Comparison of ENCODE assay signal across 8 cellular contexts in the genomic region with DNA sequence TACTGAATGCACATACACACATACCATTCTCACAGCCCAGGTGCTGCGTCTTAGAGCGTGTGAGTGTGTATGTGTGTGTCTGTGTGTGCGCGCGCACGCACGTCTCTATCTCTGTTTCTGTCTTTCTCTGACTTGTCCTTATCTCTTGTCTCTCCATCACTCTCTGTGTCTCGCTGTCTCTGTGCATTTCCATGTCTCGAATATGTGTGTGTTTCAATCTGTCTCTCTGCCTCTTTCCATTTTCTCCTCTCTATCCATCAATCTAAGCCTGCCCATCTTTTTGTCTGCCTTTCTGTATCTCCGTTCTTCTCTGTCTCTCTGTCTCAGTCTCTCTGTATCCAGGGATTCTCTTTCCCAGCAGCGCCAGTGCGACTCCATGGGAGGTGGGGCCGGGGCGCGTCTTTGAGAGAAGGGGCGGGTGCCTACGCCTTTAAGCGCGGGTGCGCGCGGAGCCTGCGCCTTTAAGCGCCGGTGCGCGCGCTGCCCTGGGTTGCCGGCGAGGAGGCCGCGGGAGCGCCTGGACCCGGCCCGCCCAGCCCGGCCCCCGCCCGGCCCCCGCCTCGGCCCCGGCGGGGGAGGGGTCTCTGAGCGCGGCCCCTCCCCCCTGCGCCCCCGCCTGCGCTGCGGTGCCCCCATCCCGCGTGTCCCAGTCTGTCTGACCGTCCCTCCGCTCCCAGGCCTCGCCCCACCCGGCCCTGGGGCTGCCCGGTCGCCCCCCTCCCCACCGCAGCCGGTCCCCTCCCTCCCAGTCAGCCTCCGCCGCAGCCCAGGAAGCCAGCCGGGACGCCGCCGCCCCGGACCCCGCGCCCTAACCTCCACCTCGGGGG. TPM values are rescaled to one million over a fixed set of nuclear protein-coding genes. Genes with fewer than 3 reads are reported as not detected.
DNase-seq lines count a peak whose midpoint lies in the region; ATAC-seq, FAIRE-seq and TF ChIP-seq lines count a peak whose summit lies in the region.

A gene with protein sequence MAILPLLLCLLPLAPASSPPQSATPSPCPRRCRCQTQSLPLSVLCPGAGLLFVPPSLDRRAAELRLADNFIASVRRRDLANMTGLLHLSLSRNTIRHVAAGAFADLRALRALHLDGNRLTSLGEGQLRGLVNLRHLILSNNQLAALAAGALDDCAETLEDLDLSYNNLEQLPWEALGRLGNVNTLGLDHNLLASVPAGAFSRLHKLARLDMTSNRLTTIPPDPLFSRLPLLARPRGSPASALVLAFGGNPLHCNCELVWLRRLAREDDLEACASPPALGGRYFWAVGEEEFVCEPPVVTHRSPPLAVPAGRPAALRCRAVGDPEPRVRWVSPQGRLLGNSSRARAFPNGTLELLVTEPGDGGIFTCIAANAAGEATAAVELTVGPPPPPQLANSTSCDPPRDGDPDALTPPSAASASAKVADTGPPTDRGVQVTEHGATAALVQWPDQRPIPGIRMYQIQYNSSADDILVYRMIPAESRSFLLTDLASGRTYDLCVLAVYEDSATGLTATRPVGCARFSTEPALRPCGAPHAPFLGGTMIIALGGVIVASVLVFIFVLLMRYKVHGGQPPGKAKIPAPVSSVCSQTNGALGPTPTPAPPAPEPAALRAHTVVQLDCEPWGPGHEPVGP (plus strand): TSS at position 464 of the 827 bp plus-strand sequence. CDS start 3,052 bp downstream, outside the sequence.

- H3K79me2 ChIP-seq in HepG2 (ENCODE audit: insufficient read depth, low read length) = no peaks in the 10 kb centered on the region

- intact Hi-C loops in dendritic cell treated with granulocyte-macrophage colony-stimulating factor and Interleukin-4, amounts not matched to agents 40 ng/mL and 50 ng/mL, for 4 days (cut with micrococcal nuclease) = no loop called here
- intact Hi-C loops in HepG2 (cut with micrococcal nuclease; ENCODE audit: unreplicated experiment) = loop anchor here (5.0 kb wide), 1 partner anchor 34 kb away; the partner anchor contains the start of genes HCST and NFKBID

- peak; percentile 21 for ATAC-seq in HepG2
- no peak for ATAC-seq in HG03521 (IDR thresholded peaks at IDR 0.05; ENCODE audit: unreplicated experiment)

- POLR2A ChIA-PET in activated CD4-positive, alpha-beta T cell treated with anti-CD3 and anti-CD28 coated beads, Interleukin-2, amount 10 ng/mL, durations not matched to agents 7 days and 5 days (lab: Charles Lee) = no interaction called here
- POLR2A ChIA-PET in HepG2 (lab: Yijun Ruan, JAX) = no interaction called here

- no peak within 1 kb of the TSS for H3K27ac ChIP-seq in HepG2 (ENCODE audit: extremely low read length, insufficient read depth, low read length)

- TF ChIP-seq CTCF in HepG2 (CRISPR knock-in tag; IDR thresholded peaks at IDR 0.05) = no peak

- peak within 1 kb of the TSS; percentile 73 to 84 (median 74) for H3K4me3 ChIP-seq in HepG2 (replicated peaks in 1 of 3; ENCODE audit: insufficient read depth in 1 of 3, low read depth in 2 of 3, low read length in 3 of 3)

- DNase-seq in GM19239 (ENCODE audit: insufficient read length, low spot score) (no peak), NCI-H226 (peak; percentile 56), HepG2 (ENCODE audit: low spot score) (peak; percentile 21), RCC 7860 (ENCODE audit: low spot score) (no peak)
- DNase-seq in activated CD4-positive, alpha-beta T cell treated with anti-CD3 and anti-CD28 coated beads, Interleukin-2, amount 10 ng/mL, durations not matched to agents 7 days and 5 days = peak; percentile 63
- DNase-seq in stimulated activated CD4-positive, alpha-beta T cell treated with anti-CD3 and anti-CD28 coated beads, Interleukin-1b, Interleukin-23, amount 100 ng/mL, for 48 hours = peak; percentile 54

- H4K20me1 ChIP-seq in HepG2 (ENCODE audit: insufficient read depth, low read length) = 0 out of 2 replicates have a peak, but pooled peaks cover 8% of the 10 kb centered on the region

- CTCF ChIA-PET in activated CD4-positive, alpha-beta T cell treated with anti-CD3 and anti-CD28 coated beads, Interleukin-2, amount 10 ng/mL, durations not matched to agents 7 days and 5 days (lab: Charles Lee) = no interaction called here
- CTCF ChIA-PET in HepG2 (lab: Yijun Ruan, JAX; ENCODE audit: low intra/inter-chr PET ratio, low total read pairs) = no interaction called here

- FAIRE-seq in GM19239 (lab: Jason Lieb, UNC) (peak; percentile 68), HepG2 (lab: Jason Lieb, UNC) (no peak), RCC 7860 (lab: Jason Lieb, UNC) (no peak)

- peaks cover 44% of the 10 kb centered on the region for H3K4me1 Mint-ChIP-seq in activated CD4-positive, alpha-beta T cell treated with anti-CD3 and anti-CD28 coated beads, Interleukin-2, amount 10 ng/mL, durations not matched to agents 7 days and 5 days
- peaks cover 9% of the 10 kb centered on the region for H3K4me1 Mint-ChIP-seq in dendritic cell treated with granulocyte-macrophage colony-stimulating factor and Interleukin-4, amounts not matched to agents 40 ng/mL and 50 ng/mL, for 4 days (ENCODE audit: low read depth)

- peak within 1 kb of the TSS; percentile 83 for H3K4me3 Mint-ChIP-seq in activated CD4-positive, alpha-beta T cell treated with anti-CD3 and anti-CD28 coated beads, Interleukin-2, amount 10 ng/mL, durations not matched to agents 7 days and 5 days
- H3K4me3 Mint-ChIP-seq in dendritic cell treated with granulocyte-macrophage colony-stimulating factor and Interleukin-4, amounts not matched to agents 40 ng/mL and 50 ng/mL, for 4 days = peak within 1 kb of the TSS; percentile 56

- TF ChIP-seq RAD21 in HepG2 (CRISPR knock-in tag; IDR thresholded peaks at IDR 0.05) = no peak

- peak within 1 kb of the TSS; percentile 86 for H2AFZ ChIP-seq in HepG2 (ENCODE audit: low read length)

- H3K36me3 Mint-ChIP-seq in activated CD4-positive, alpha-beta T cell treated with anti-CD3 and anti-CD28 coated beads, Interleukin-2, amount 10 ng/mL, durations not matched to agents 7 days and 5 days (ENCODE audit: low read depth) = peaks cover 5% of the 10 kb centered on the region
- no peaks in the 10 kb centered on the region for H3K36me3 Mint-ChIP-seq in dendritic cell treated with granulocyte-macrophage colony-stimulating factor and Interleukin-4, amounts not matched to agents 40 ng/mL and 50 ng/mL, for 4 days (ENCODE audit: low read depth)

- no peaks in the 10 kb centered on the region; a peak in 1 of 5 replicates for H3K36me3 ChIP-seq in HepG2 (replicated peaks in 1 of 2; ENCODE audit: control insufficient read depth in 1 of 2, insufficient read depth in 2 of 2, low read length in 2 of 2)

- H3K9me3 ChIP-seq in HepG2 (ENCODE audit: low read length) = no peaks in the 10 kb centered on the region

- H3K9ac ChIP-seq in HepG2 (ENCODE audit: insufficient read depth, low read depth, low read length) = peak within 1 kb of the TSS; percentile 79

- no peak for TF ChIP-seq POLR2A in HepG2 (IDR thresholded peaks at IDR 0.05; ENCODE audit: insufficient read depth in 1 of 2, low read depth in 2 of 2, low read length in 2 of 2)

- H3K27me3 Mint-ChIP-seq in activated CD4-positive, alpha-beta T cell treated with anti-CD3 and anti-CD28 coated beads, Interleukin-2, amount 10 ng/mL, durations not matched to agents 7 days and 5 days = no peaks in the 10 kb centered on the region
- H3K27me3 Mint-ChIP-seq in dendritic cell treated with granulocyte-macrophage colony-stimulating factor and Interleukin-4, amounts not matched to agents 40 ng/mL and 50 ng/mL, for 4 days = peaks cover 50% of the 10 kb centered on the region

- TF ChIP-seq EP300 in HepG2 (IDR thresholded peaks at IDR 0.05; ENCODE audit: low read depth in 2 of 2, low read length in 2 of 2) (no peak), HepG2 (CRISPR knock-in tag; IDR thresholded peaks at IDR 0.05; ENCODE audit: borderline replicate concordance) (no peak)

- WGBS in HepG2 (ENCODE audit: low lambda C conversion rate) = under 1% methylated on average over 27 of the region's 68 CpGs

- no TSS peak for BruUV-seq in HepG2 (replicated peaks; lab: Mats Ljungman, UMichigan)

- no peaks in the 10 kb centered on the region for H3K9me3 Mint-ChIP-seq in activated CD4-positive, alpha-beta T cell treated with anti-CD3 and anti-CD28 coated beads, Interleukin-2, amount 10 ng/mL, durations not matched to agents 7 days and 5 days
- H3K9me3 Mint-ChIP-seq in dendritic cell treated with granulocyte-macrophage colony-stimulating factor and Interleukin-4, amounts not matched to agents 40 ng/mL and 50 ng/mL, for 4 days = no peaks in the 10 kb centered on the region

- in situ Hi-C loops in HepG2 (cut with HindIII; ENCODE audit: extremely low pct_ligation_motif_present, low pct_unique_long_range_greater_than_20kb) = loop anchor here (10.0 kb wide), 1 partner anchor 51 kb away; no protein-coding TSS in a partner anchor

- H3K27ac Mint-ChIP-seq in activated CD4-positive, alpha-beta T cell treated with anti-CD3 and anti-CD28 coated beads, Interleukin-2, amount 10 ng/mL, durations not matched to agents 7 days and 5 days = peak within 1 kb of the TSS; percentile 82
- H3K27ac Mint-ChIP-seq in dendritic cell treated with granulocyte-macrophage colony-stimulating factor and Interleukin-4, amounts not matched to agents 40 ng/mL and 50 ng/mL, for 4 days = no peak within 1 kb of the TSS

- H3K4me1 ChIP-seq in HepG2 (ENCODE audit: insufficient read depth, low read length) = peaks cover 36% of the 10 kb centered on the region

- peak within 1 kb of the TSS; percentile 95 for H3K4me2 ChIP-seq in HepG2 (ENCODE audit: low read depth, low read length)

- H3K27me3 ChIP-seq in HepG2 (ENCODE audit: control insufficient read depth in 1 of 2, insufficient read depth in 2 of 2, low read length in 2 of 2) = no peaks in the 10 kb centered on the region; a peak in 1 of 5 replicates

RNA-seq across cellular contexts. Expression of the gene that starts here (rescaled TPM):
- 10 to 100 TPM; 12.3 to 13.5 TPM for total RNA-seq in activated CD4-positive, alpha-beta T cell treated with anti-CD3 and anti-CD28 coated beads, Interleukin-2, amount 10 ng/mL, durations not matched to agents 7 days and 5 days
- total RNA-seq in HepG2 (2016; rRNA removed; fragmentation: Illumina TruSeq; extraction: Trizol) = 1.1 and 1.6 TPM in 2 replicates
- 0.40 and 0.79 TPM in 2 replicates for total RNA-seq in HepG2 (2016; cell fraction: cytosol; rRNA removed; fragmentation: Illumina TruSeq; extraction: Trizol; ENCODE audit: low read depth)
- total RNA-seq in HepG2 (2016; cell fraction: insoluble cytoplasmic fraction; rRNA removed; fragmentation: Illumina TruSeq; extraction: Trizol) = 0.77 and 1.4 TPM in 2 replicates
- 3.2 and 3.3 TPM in 2 replicates for total RNA-seq in HepG2 (2016; cell fraction: membrane; rRNA removed; fragmentation: Illumina TruSeq; extraction: Trizol)
- 1.0 and 1.3 TPM in 2 replicates for total RNA-seq in HepG2 (2016; cell fraction: nucleus; rRNA removed; fragmentation: Illumina TruSeq; extraction: Trizol)
- 0.74 and 0.91 TPM in 2 replicates for polyA plus RNA-seq in HepG2 (2011; rRNA removed)
- polyA plus RNA-seq in HepG2 (2011; cell fraction: cytosol; rRNA removed) = 0.47 and 0.78 TPM in 2 replicates
- polyA plus RNA-seq in HepG2 (2011; cell fraction: nucleus; rRNA removed) = 3.4 TPM in 2 replicates
- polyA plus RNA-seq in HepG2 (2012) = 2.5 and 3.6 TPM in 2 replicates
- polyA plus RNA-seq in HepG2 (2016; cell fraction: cytosol; fragmentation: Illumina TruSeq; extraction: Trizol; ENCODE audit: low read depth) = 2.6 TPM in 2 replicates
- polyA plus RNA-seq in HepG2 (2016; cell fraction: insoluble cytoplasmic fraction; fragmentation: Illumina TruSeq; extraction: Trizol; ENCODE audit: low read depth) = 4.2 and 5.4 TPM in 2 replicates
- 8.0 and 8.2 TPM in 2 replicates for polyA plus RNA-seq in HepG2 (2016; cell fraction: membrane; fragmentation: Illumina TruSeq; extraction: Trizol; ENCODE audit: low read depth)
- polyA plus RNA-seq in HepG2 (2016; cell fraction: nucleus; fragmentation: Illumina TruSeq; extraction: Trizol; ENCODE audit: insufficient read depth, low read depth) = 3.9 and 5.6 TPM in 2 replicates
- polyA minus RNA-seq in HepG2 (2011; rRNA and poly(A)+ RNA removed; ENCODE audit: low replicate concordance) = 1.2 and 2.4 TPM in 2 replicates
- polyA minus RNA-seq in HepG2 (2011; cell fraction: cytosol; rRNA and poly(A)+ RNA removed) = 2.5 and 3.3 TPM in 2 replicates
- polyA minus RNA-seq in HepG2 (2011; cell fraction: nucleus; rRNA and poly(A)+ RNA removed) = 1.8 and 3.2 TPM in 2 replicates

Comparison
In these comparisons a context has a peak if more than half of its experiments do, and no peak if none do; other contexts are left out.
1. DNase-seq: peak in NCI-H226 (single experiment), activated CD4-positive, alpha-beta T cell treated with anti-CD3 and anti-CD28 coated beads, Interleukin-2, amount 10 ng/mL, durations not matched to agents 7 days and 5 days (single experiment), HepG2 (single experiment) and stimulated activated CD4-positive, alpha-beta T cell treated with anti-CD3 and anti-CD28 coated beads, Interleukin-1b, Interleukin-23, amount 100 ng/mL, for 48 hours (single experiment); none in GM19239 (single experiment) and RCC 7860 (single experiment).